In the genomic region with DNA sequence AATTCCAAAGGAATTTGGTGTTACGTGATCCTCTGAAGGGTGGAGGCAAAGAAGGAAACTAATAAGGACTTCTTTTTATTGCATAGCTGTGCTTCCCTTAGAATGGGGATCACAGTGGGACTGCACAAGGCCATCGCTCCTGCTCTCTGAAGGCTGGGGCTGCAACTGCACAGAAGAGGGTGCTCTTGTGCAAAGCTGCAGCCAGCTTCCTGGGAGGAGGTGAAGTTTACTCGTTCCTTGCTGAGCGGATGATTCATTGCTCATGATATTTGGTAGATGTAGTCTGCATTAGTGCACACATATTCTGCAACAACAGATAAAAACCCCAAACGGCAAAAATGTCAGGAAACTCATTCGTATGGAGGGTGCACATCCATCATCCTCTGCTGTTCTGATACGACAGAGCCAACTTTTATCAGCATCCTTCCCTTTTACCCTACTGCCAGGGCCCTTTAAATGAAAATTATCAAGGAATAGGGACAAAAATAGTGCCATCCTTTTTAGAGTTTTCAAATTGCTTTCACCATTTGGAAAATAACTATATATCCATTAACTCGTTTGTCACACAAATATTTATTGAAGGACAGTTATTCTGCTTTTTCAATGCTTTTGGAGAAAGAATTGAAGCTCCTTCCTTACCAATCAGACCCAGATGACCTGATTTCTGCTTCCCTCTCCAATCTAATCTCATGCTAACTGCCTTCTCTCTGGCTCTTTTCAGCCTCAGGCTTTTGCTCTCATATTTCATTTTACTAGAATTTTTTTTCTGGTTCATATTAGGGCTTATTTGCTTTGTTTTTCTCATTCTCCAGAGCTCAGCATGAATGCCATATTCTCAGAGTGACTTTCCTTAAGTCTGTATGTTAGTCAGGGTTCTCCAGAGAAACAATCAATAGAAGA, we compare ENCODE assay signal across 8 cellular contexts.
A peak's percentile ranks its signal among the peaks of the same experiment; 100 is the strongest.
DNase-seq lines count a peak whose midpoint lies in the region; ATAC-seq lines count a peak whose summit lies in the region.

No MANE protein-coding gene starts in this region.

- CTCF ChIA-PET in activated CD4-positive, alpha-beta T cell treated with anti-CD3 and anti-CD28 coated beads, Interleukin-2, amount 10 ng/mL, durations not matched to agents 7 days and 5 days (lab: Charles Lee): interaction anchor here (0.6 to 1.7 kb wide), 6 partner anchors 98 to 693 kb away, joined by 3 to 5 read pairs (median 3); no protein-coding TSS in a partner anchor

- no peak overlapping the region for H3K18ac ChIP-seq in mesendoderm (ENCODE audit: low read length)

- H3K27ac ChIP-seq in mesendoderm (ENCODE audit: low read depth, low read length): no peak overlapping the region

- H3K36me3 ChIP-seq in mesendoderm (ENCODE audit: control insufficient read depth, insufficient read depth, low read length): no peaks in the 10 kb centered on the region

- H3K79me2 ChIP-seq in mesendoderm (ENCODE audit: control insufficient read depth, insufficient read depth, low read length): no peaks in the 10 kb centered on the region

- no CpG with 5 or more reads among the region's 8 CpGs for WGBS in mesendoderm (ENCODE audit: extremely low coverage, insufficient coverage, low lambda C conversion rate)

- no peak overlapping the region for H2BK5ac ChIP-seq in mesendoderm (ENCODE audit: low read length)

- DNase-seq in A172 (ENCODE audit: low spot score): peak; percentile 93
- peak; percentile 42 to 74 for DNase-seq in NCI-H446 (lab: John Stamatoyannopoulos, UW)
- peak; percentile 52 for DNase-seq in activated CD4-positive, alpha-beta T cell treated with anti-CD3 and anti-CD28 coated beads, Interleukin-2, amount 10 ng/mL, durations not matched to agents 7 days and 5 days
- peak; percentile 26 for DNase-seq in dermis blood vessel endothelial cell
- peak; percentile 79 for DNase-seq in mesendoderm
- peak; percentile 27 to 46 for DNase-seq in stimulated activated CD8-positive, alpha-beta memory T cell treated with anti-CD3 and anti-CD28 coated beads, Interleukin-4, amount 100 ng/mL, for 1 hour (ENCODE audit: low read depth in 2 of 2, low spot score in 1 of 2)

- H3K4me1 Mint-ChIP-seq in activated CD4-positive, alpha-beta T cell treated with anti-CD3 and anti-CD28 coated beads, Interleukin-2, amount 10 ng/mL, durations not matched to agents 7 days and 5 days: no peaks in the 10 kb centered on the region

- H3K4me2 ChIP-seq in mesendoderm (ENCODE audit: low read length): no peak overlapping the region

- H3K56ac ChIP-seq in mesendoderm (ENCODE audit: low read length): no peak overlapping the region

- no peaks in the 10 kb centered on the region for H3K27me3 ChIP-seq in mesendoderm (ENCODE audit: insufficient read depth, low read length, poor library complexity)

- H2AK5ac ChIP-seq in mesendoderm (ENCODE audit: low read length): no peak overlapping the region

- H3K23ac ChIP-seq in mesendoderm (ENCODE audit: low read length): no peak overlapping the region

- H2BK120ac ChIP-seq in mesendoderm (ENCODE audit: low read depth, low read length): no peak overlapping the region

- H3K4me1 ChIP-seq in mesendoderm (ENCODE audit: control insufficient read depth, low read depth, low read length): no peaks in the 10 kb centered on the region

- no peak overlapping the region for H3K4me3 Mint-ChIP-seq in activated CD4-positive, alpha-beta T cell treated with anti-CD3 and anti-CD28 coated beads, Interleukin-2, amount 10 ng/mL, durations not matched to agents 7 days and 5 days

- no peak overlapping the region for H4K8ac ChIP-seq in mesendoderm (ENCODE audit: low read depth, low read length)

- no peak overlapping the region for H3K4ac ChIP-seq in mesendoderm (ENCODE audit: low read depth, low read length)

- ATAC-seq in GM18498 (IDR thresholded peaks at IDR 0.05; ENCODE audit: unreplicated experiment) (peak; percentile 91), HG02943 (IDR thresholded peaks at IDR 0.05; ENCODE audit: low read depth, unreplicated experiment) (peak; percentile 78)

- H3K9me3 Mint-ChIP-seq in activated CD4-positive, alpha-beta T cell treated with anti-CD3 and anti-CD28 coated beads, Interleukin-2, amount 10 ng/mL, durations not matched to agents 7 days and 5 days: no peaks in the 10 kb centered on the region

- no peaks in the 10 kb centered on the region for H3K79me1 ChIP-seq in mesendoderm (ENCODE audit: low read length)

- H3K4me3 ChIP-seq in mesendoderm (ENCODE audit: low read length): no peak overlapping the region

- H2BK15ac ChIP-seq in mesendoderm (replicated peaks; ENCODE audit: low read depth): no peak overlapping the region

- peaks cover 6% of the 10 kb centered on the region for H3K27me3 Mint-ChIP-seq in activated CD4-positive, alpha-beta T cell treated with anti-CD3 and anti-CD28 coated beads, Interleukin-2, amount 10 ng/mL, durations not matched to agents 7 days and 5 days

- H3K9ac ChIP-seq in mesendoderm (ENCODE audit: low read length): no peak overlapping the region

- H3K36me3 Mint-ChIP-seq in activated CD4-positive, alpha-beta T cell treated with anti-CD3 and anti-CD28 coated beads, Interleukin-2, amount 10 ng/mL, durations not matched to agents 7 days and 5 days (ENCODE audit: low read depth): no peaks in the 10 kb centered on the region

- POLR2A ChIA-PET in activated CD4-positive, alpha-beta T cell treated with anti-CD3 and anti-CD28 coated beads, Interleukin-2, amount 10 ng/mL, durations not matched to agents 7 days and 5 days (lab: Charles Lee): no interaction called here

- H3K27ac Mint-ChIP-seq in activated CD4-positive, alpha-beta T cell treated with anti-CD3 and anti-CD28 coated beads, Interleukin-2, amount 10 ng/mL, durations not matched to agents 7 days and 5 days: no peak overlapping the region

- H4K5ac ChIP-seq in mesendoderm (ENCODE audit: low read length): no peak overlapping the region

Comparison
In these comparisons a context has a peak if more than half of its experiments do, and no peak if none do; other contexts are left out.
1. DNase-seq: peak in every context shown above with its lines; median percentile 93 in A172; 79 in mesendoderm; 58 in NCI-H446; 52 in activated CD4-positive, alpha-beta T cell treated with anti-CD3 and anti-CD28 coated beads, Interleukin-2, amount 10 ng/mL, durations not matched to agents 7 days and 5 days; 36 in stimulated activated CD8-positive, alpha-beta memory T cell treated with anti-CD3 and anti-CD28 coated beads, Interleukin-4, amount 100 ng/mL, for 1 hour; 26 in dermis blood vessel endothelial cell.